Comparison of ENCODE assay signal across 20 cellular contexts in genomic region chr3:48185129-48185528, GRCh38. TPM values are rescaled to one million over a fixed set of nuclear protein-coding genes. Genes with fewer than 3 reads are reported as not detected.
"Had no signal": no experiment of that assay in that cellular context is flagged by ENCODE, and none has a peak within 500 bp of the region (broad histone marks: within the 10 kb centered on the region; RNA-seq: fewer than 3 reads in every experiment).

No MANE protein-coding gene starts in this region.

- FAIRE-seq: astrocyte, bronchial epithelial cell, endometrium had no signal

- H3K4me3 ChIP-seq: esophagus squamous epithelium, neural progenitor cell, right lobe of liver, smooth muscle cell had no signal

- H3K4me2 ChIP-seq: smooth muscle cell had no signal

- H3K9ac ChIP-seq: neural progenitor cell had no signal

- ATAC-seq: right lobe of liver; stimulated activated naive CD8-positive, alpha-beta T cell treated with anti-CD3 and anti-CD28 coated beads, Interleukin-15, Interleukin-2, amounts not matched to agents 100 U/mL and 50 U/mL, for 24 hours had no signal

- H3K9me3 ChIP-seq: esophagus squamous epithelium, right lobe of liver had no signal

- H2AFZ ChIP-seq: neural progenitor cell had no signal

- H3K4me1 ChIP-seq: right lobe of liver had no signal

- H3K9me3 Mint-ChIP-seq: neural progenitor cell had no signal

- H3K36me3 ChIP-seq: right lobe of liver had no signal

- H3K27ac ChIP-seq: esophagus squamous epithelium, neural progenitor cell, right lobe of liver had no signal

- DNase-seq: activated CD4-positive, CD25-positive, alpha-beta regulatory T cell treated with anti-CD3 and anti-CD28 coated beads, Interleukin-2, amount 50 U/mL, for 72 hours; activated naive CD4-positive, alpha-beta T cell treated with anti-CD3 and anti-CD28 coated beads, Interleukin-2, amount 50 U/mL, for 16 hours; esophagus squamous epithelium; glutamatergic neuron; hypothalamus; right lobe of liver; stimulated activated naive CD8-positive, alpha-beta T cell treated with anti-CD3 and anti-CD28 coated beads, Interleukin-15, Interleukin-2, amounts not matched to agents 100 U/mL and 50 U/mL, for 24 hours; T-helper 1 cell; T1000; trophoblast cell had no signal

- H3K27ac Mint-ChIP-seq: neural progenitor cell had no signal

- H3K27me3 ChIP-seq: esophagus squamous epithelium, neural progenitor cell, right lobe of liver had no signal

RNA-seq across cellular contexts. Expression of gene CAMP, which starts 38.2 kb away (rescaled TPM):
- total RNA-seq: activated CD8-positive, alpha-beta memory T cell treated with anti-CD3 and anti-CD28 coated beads for 36 hours; astrocyte; cerebellum; fibroblast of villous mesenchyme; osteocyte; pulmonary artery endothelial cell; smooth muscle cell had no signal
- polyA plus RNA-seq: smooth muscle cell had no signal
